In genomic region chr1:3702990-3703728, GRCh38 we compare ENCODE assay signal across 1 cellular context.
TF ChIP-seq lines count a peak whose summit lies in the region.

No MANE protein-coding gene starts in this region.

TF ChIP-seq in GM23338, 12 proteins besides CTCF, POLR2A, EP300 and RAD21 (continued from another document):
- TF ChIP-seq ETS1 (IDR thresholded peaks at IDR 0.05) (no peak), CREB1 (CRISPR knock-in tag; IDR thresholded peaks at IDR 0.05; ENCODE audit: low read depth) (no peak), JUNB (IDR thresholded peaks at IDR 0.05; ENCODE audit: unreplicated experiment) (no peak), STAT1 (IDR thresholded peaks at IDR 0.05; ENCODE audit: unreplicated experiment) (no peak), REST (IDR thresholded peaks at IDR 0.05; ENCODE audit: unreplicated experiment) (no peak), ZNF114 (CRISPR knock-in tag; IDR thresholded peaks at IDR 0.05) (no peak), EZH2phosphoT487 (IDR thresholded peaks at IDR 0.05; ENCODE audit: unreplicated experiment) (no peak)
